2 cellular contexts compared by ENCODE assay signal in genomic region chr3:65952842-65953241, GRCh38.
TF ChIP-seq lines count a peak whose summit lies in the region.

No MANE protein-coding gene starts in this region.

TF ChIP-seq in IMR-90, 13 proteins besides CTCF, POLR2A, EP300 and RAD21:
- TF ChIP-seq SMC3 (IDR thresholded peaks at IDR 0.05; ENCODE audit: low read depth, low read length) (no peak), RCOR1 (IDR thresholded peaks at IDR 0.05; ENCODE audit: insufficient replicate concordance, low read length) (no peak), BHLHE40 (IDR thresholded peaks at IDR 0.05; ENCODE audit: low read depth, low read length) (no peak)

TF ChIP-seq in H1, 55 proteins besides CTCF, POLR2A, EP300 and RAD21:
- TF ChIP-seq RNF2 (IDR thresholded peaks at IDR 0.05; ENCODE audit: borderline replicate concordance, low read depth, low read length, missing control alignments, poor library complexity, severe bottlenecking) (no peak), TAF1 (IDR thresholded peaks at IDR 0.05; ENCODE audit: low read depth, low read length) (no peak), SP2 (IDR thresholded peaks at IDR 0.05; ENCODE audit: low read length) (no peak), KDM1A (IDR thresholded peaks at IDR 0.05; ENCODE audit: borderline replicate concordance, low read length) (peak; percentile 97), TEAD4 (IDR thresholded peaks at IDR 0.05; ENCODE audit: low read depth, low read length) (no peak), TCF12 (IDR thresholded peaks at IDR 0.05; ENCODE audit: low read depth, low read length) (no peak), SIX5 (IDR thresholded peaks at IDR 0.05; ENCODE audit: low read depth, low read length) (no peak), FOSL1 (IDR thresholded peaks at IDR 0.05; ENCODE audit: insufficient read depth, low read depth, low read length) (no peak), RFX5 (IDR thresholded peaks at IDR 0.05; ENCODE audit: borderline replicate concordance, low read depth, low read length) (no peak), SAP30 (IDR thresholded peaks at IDR 0.05; ENCODE audit: insufficient read depth, insufficient replicate concordance, low read length) (no peak), HDAC2 (IDR thresholded peaks at IDR 0.05; ENCODE audit: borderline replicate concordance in 1 of 2, low read depth in 2 of 2, low read length in 2 of 2) (peak in 1 of 2 experiments; percentile 65; a peak in 1 of 4 replicates), CREB1 (IDR thresholded peaks at IDR 0.05) (no peak), E2F6 (IDR thresholded peaks at IDR 0.05) (no peak)
- TF ChIP-seq, protein P1, sequence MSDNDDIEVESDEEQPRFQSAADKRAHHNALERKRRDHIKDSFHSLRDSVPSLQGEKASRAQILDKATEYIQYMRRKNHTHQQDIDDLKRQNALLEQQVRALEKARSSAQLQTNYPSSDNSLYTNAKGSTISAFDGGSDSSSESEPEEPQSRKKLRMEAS (IDR thresholded peaks at IDR 0.05): no peak
